In the genomic region with DNA sequence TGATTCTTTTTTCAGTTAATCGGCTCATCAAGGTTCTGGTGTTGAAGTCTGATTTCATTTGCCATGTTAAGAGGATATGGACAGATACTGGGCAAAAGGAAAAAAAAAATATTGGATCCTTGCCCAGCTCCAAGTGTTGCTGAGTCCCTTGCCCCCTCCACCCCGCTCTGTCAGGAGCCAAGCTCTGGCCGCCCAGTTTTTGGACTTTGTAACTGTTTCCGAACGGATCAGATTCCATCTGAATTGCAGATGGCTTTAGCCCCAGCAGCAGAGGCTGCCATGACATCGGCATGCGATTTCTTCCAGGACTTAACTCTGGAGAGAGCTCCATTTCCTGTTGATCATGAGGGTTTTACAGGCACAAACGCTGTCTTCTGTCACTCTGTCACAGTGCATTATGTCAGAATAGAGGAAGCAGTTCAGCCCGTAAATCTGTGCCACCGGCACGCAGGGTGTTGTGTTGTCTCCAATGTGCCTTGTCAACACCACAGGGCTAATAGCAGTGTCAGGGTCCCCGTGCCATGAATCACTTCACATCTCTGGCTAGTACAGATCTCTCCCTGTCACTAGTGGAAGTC, we compare ENCODE assay signal across 16 cellular contexts.
DNase-seq lines count a peak whose midpoint lies in the region; ATAC-seq and TF ChIP-seq lines count a peak whose summit lies in the region.
"Had no signal": no experiment of that assay in that cellular context is flagged by ENCODE, and none has a peak within 500 bp of the region (broad histone marks: within the 10 kb centered on the region; RNA-seq: fewer than 3 reads in every experiment).

No MANE protein-coding gene starts in this region.

- no peak overlapping the region for H4K8ac ChIP-seq in mesenchymal stem cell (ENCODE audit: low read length)

- no peak overlapping the region for H3K23ac ChIP-seq in mesenchymal stem cell (ENCODE audit: low read length in 2 of 2)

- intact Hi-C loops in dorsolateral prefrontal cortex (cut with DNase I): no loop called here

- peak overlapping the region in 43 of 59 donors; percentile 2 to 50 (median 25) for H3K4me3 ChIP-seq in dorsolateral prefrontal cortex
- H3K4me3 ChIP-seq in mesenchymal stem cell (ENCODE audit: insufficient read depth in 1 of 2, low read depth in 1 of 2, low read length in 2 of 2): peak overlapping the region in 1 of 2 experiments; percentile 44
- H3K4me3 ChIP-seq in skeletal muscle tissue (ENCODE audit: low read length in 3 of 3): peak overlapping the region; percentile 24 to 60 (median 58)
- H3K4me3 ChIP-seq: GM23248 had no signal

- no peak overlapping the region for H2BK5ac ChIP-seq in mesenchymal stem cell (ENCODE audit: low read depth, low read length, poor library complexity, severe bottlenecking)

- H2BK12ac ChIP-seq in mesenchymal stem cell (ENCODE audit: low read length in 2 of 2): no peak overlapping the region

- H2BK120ac ChIP-seq in mesenchymal stem cell (ENCODE audit: low read depth, low read length): no peak overlapping the region

- H3K9me3 ChIP-seq in mesenchymal stem cell (ENCODE audit: control insufficient read depth, low read length) (no peaks in the 10 kb centered on the region), skeletal muscle tissue (ENCODE audit: control insufficient read depth in 3 of 3, low read length in 3 of 3) (no peaks in the 10 kb centered on the region)

- H3K27ac ChIP-seq in dorsolateral prefrontal cortex (peak overlapping the region in 2 of 59 donors; percentile 16 to 38), mesenchymal stem cell (ENCODE audit: low read length, poor library complexity, severe bottlenecking) (no peak overlapping the region), skeletal muscle tissue (ENCODE audit: low read depth, low read length) (peak overlapping the region; percentile 25)
- H3K27ac ChIP-seq: 22Rv1, GM23248, WERI-Rb-1 had no signal

- no peaks in the 10 kb centered on the region for H3K79me1 ChIP-seq in mesenchymal stem cell (replicated peaks; ENCODE audit: low read length, poor library complexity, severe bottlenecking)

- TF ChIP-seq CTCF in dorsolateral prefrontal cortex (IDR thresholded peaks at IDR 0.05 in 54 of 56, conservative IDR thresholded peaks at IDR 0.05 in 2 of 56; ENCODE audit: low read depth in 1 of 56, partially characterized antibody in 56 of 56) (no peak), omental fat pad (IDR thresholded peaks at IDR 0.05) (no peak)

- no peak overlapping the region for H3K4ac ChIP-seq in mesenchymal stem cell (ENCODE audit: low read depth in 1 of 2, low read length in 2 of 2)

- H3K36me3 ChIP-seq in mesenchymal stem cell (ENCODE audit: control insufficient read depth in 1 of 2, insufficient read depth in 2 of 2, low read depth in 1 of 2, low read length in 2 of 2) (no peaks in the 10 kb centered on the region), skeletal muscle tissue (ENCODE audit: control insufficient read depth in 3 of 3, insufficient read depth in 3 of 3, low read length in 3 of 3) (no peaks in the 10 kb centered on the region)
- H3K36me3 ChIP-seq: WERI-Rb-1 had no signal

- no peak for ATAC-seq in omental fat pad (ENCODE audit: low FRiP score)
- ATAC-seq in activated CD4-positive, CD25-positive, alpha-beta regulatory T cell treated with anti-CD3 and anti-CD28 coated beads, Interleukin-2, amount 50 U/mL, for 24 hours: no peak
- ATAC-seq: activated CD8-positive, alpha-beta T cell treated with anti-CD3 and anti-CD28 coated beads, Interleukin-2, amount 10 ng/mL, durations not matched to agents 7 days and 5 days; esophagus mucosa; T-cell had no signal

- H2AK5ac ChIP-seq in mesenchymal stem cell (ENCODE audit: low read length, severe bottlenecking): no peak overlapping the region

- no peaks in the 10 kb centered on the region for H3K4me1 ChIP-seq in mesenchymal stem cell (ENCODE audit: control insufficient read depth, insufficient read depth, low read depth, low read length)
- H3K4me1 ChIP-seq in skeletal muscle tissue (ENCODE audit: control insufficient read depth in 3 of 3, insufficient read depth in 3 of 3, low read length in 3 of 3): peaks cover 0 to 17% (median 11%) of the 10 kb centered on the region in 3 donors

- H3K4me2 ChIP-seq in mesenchymal stem cell (ENCODE audit: low read length, poor library complexity, severe bottlenecking): no peak overlapping the region

- no peak overlapping the region for H2AFZ ChIP-seq in mesenchymal stem cell (ENCODE audit: low read depth, low read length)
- H2AFZ ChIP-seq: GM23248 had no signal

- no peak overlapping the region for H3K9ac ChIP-seq in mesenchymal stem cell (ENCODE audit: low read length)
- H3K9ac ChIP-seq in skeletal muscle tissue (ENCODE audit: low read depth in 1 of 3, low read length in 3 of 3): peak overlapping the region; percentile 14 to 56 (median 47)
- H3K9ac ChIP-seq: GM23248 had no signal

- no peak overlapping the region for H3K14ac ChIP-seq in mesenchymal stem cell (ENCODE audit: low read length in 2 of 2)

- no peak overlapping the region for H4K91ac ChIP-seq in mesenchymal stem cell (ENCODE audit: low read length)

- 15% methylated on average over 12 of the region's 12 CpGs for WGBS in mesenchymal stem cell

- no peak overlapping the region for H2BK15ac ChIP-seq in mesenchymal stem cell (ENCODE audit: low read depth, poor library complexity, severe bottlenecking)

- DNase-seq in DMS53 (lab: John Stamatoyannopoulos, UW) (peak; percentile 50), DMS53 treated with DMSO at 0.1 percent for 48 hours (lab: John Stamatoyannopoulos, UW; ENCODE audit: unreplicated experiment) (no peak), dorsolateral prefrontal cortex (peak in 1 of 10 donors; percentile 53), mesenchymal stem cell (peak; percentile 16), omental fat pad (ENCODE audit: low spot score) (no peak), T-helper 9 cell (no peak)
- DNase-seq: activated CD8-positive, alpha-beta T cell treated with anti-CD3 and anti-CD28 coated beads, Interleukin-2, amount 10 ng/mL, durations not matched to agents 7 days and 5 days; GM23248; NCI-H2171 treated with DMSO at 0.1 percent for 48 hours; stimulated activated naive CD4-positive, alpha-beta T cell; T-cell; WERI-Rb-1 had no signal

- H3K18ac ChIP-seq in mesenchymal stem cell (ENCODE audit: low read depth in 1 of 2, low read length in 2 of 2): no peak overlapping the region

- no peaks in the 10 kb centered on the region for H3K27me3 ChIP-seq in dorsolateral prefrontal cortex
- no peaks in the 10 kb centered on the region for H3K27me3 ChIP-seq in mesenchymal stem cell (ENCODE audit: control insufficient read depth in 1 of 2, insufficient read depth in 1 of 2, low read length in 2 of 2)
- no peaks in the 10 kb centered on the region for H3K27me3 ChIP-seq in skeletal muscle tissue (ENCODE audit: control insufficient read depth in 3 of 3, insufficient read depth in 3 of 3, low read length in 3 of 3)

Comparison
In these comparisons a context has a peak if more than half of its experiments do, and no peak if none do; other contexts are left out.
1. DNase-seq: peak in DMS53 (single experiment) and mesenchymal stem cell (single experiment); none in DMS53 treated with DMSO at 0.1 percent for 48 hours (single experiment), omental fat pad (single experiment) and T-helper 9 cell (single experiment).